In genomic region chr9:67726213-67726988, GRCh38 we compare ENCODE assay signal across 8 cellular contexts.
DNase-seq lines count a peak whose midpoint lies in the region; ATAC-seq and TF ChIP-seq lines count a peak whose summit lies in the region.
"Not testable (repeated sequence)": the region's sequence is repeated elsewhere in the genome, so short reads cannot be mapped to it uniquely, and the experiment has no call there.

No MANE protein-coding gene starts in this region.

- not testable (repeated sequence) for H3K4me1 ChIP-seq in CD8-positive, alpha-beta memory T cell (ENCODE audit: insufficient read depth, low read length); SJCRH30

- H3K9me3 ChIP-seq in CD8-positive, alpha-beta memory T cell (ENCODE audit: low read length); SJCRH30 (replicated peaks): not testable (repeated sequence)

- not testable (repeated sequence) for H3K27me3 Mint-ChIP-seq in CD8-positive, alpha-beta memory T cell; activated T-helper 1 cell treated with anti-CD3 and anti-CD28 coated beads, Interleukin-12 subunit alpha, Interleukin-12 subunit beta, Interleukin-2, Interleukin-4 antibody, amounts not matched to agents 30 ng/mL and 10 ng/mL and 1 ng/mL, durations not matched to agents 14 hours and 24 hours and 36 hours (ENCODE audit: insufficient read depth)

- ATAC-seq in GM19467 (IDR thresholded peaks at IDR 0.05; ENCODE audit: unreplicated experiment) (peak; percentile 72), HG02943 (IDR thresholded peaks at IDR 0.05; ENCODE audit: low read depth, unreplicated experiment) (peak; percentile 71)

- CTCF ChIA-PET in CD8-positive, alpha-beta memory T cell (lab: Charles Lee): not testable (repeated sequence)

- H3K36me3 ChIP-seq in CD8-positive, alpha-beta memory T cell (ENCODE audit: insufficient read depth, low read length); SJCRH30: not testable (repeated sequence)

- not testable (repeated sequence) for H3K4me1 Mint-ChIP-seq in CD8-positive, alpha-beta memory T cell; activated T-helper 1 cell treated with anti-CD3 and anti-CD28 coated beads, Interleukin-12 subunit alpha, Interleukin-12 subunit beta, Interleukin-2, Interleukin-4 antibody, amounts not matched to agents 30 ng/mL and 10 ng/mL and 1 ng/mL, durations not matched to agents 14 hours and 24 hours and 36 hours (ENCODE audit: low read depth)

- peak overlapping the region in 5 of 7 donors; percentile 31 to 84 (median 72) for H3K4me3 Mint-ChIP-seq in CD8-positive, alpha-beta memory T cell
- peak overlapping the region; percentile 45 for H3K4me3 Mint-ChIP-seq in activated T-helper 1 cell treated with anti-CD3 and anti-CD28 coated beads, Interleukin-12 subunit alpha, Interleukin-12 subunit beta, Interleukin-2, Interleukin-4 antibody, amounts not matched to agents 30 ng/mL and 10 ng/mL and 1 ng/mL, durations not matched to agents 14 hours and 24 hours and 36 hours

- not testable (repeated sequence) for H3K9me3 Mint-ChIP-seq in CD8-positive, alpha-beta memory T cell; activated T-helper 1 cell treated with anti-CD3 and anti-CD28 coated beads, Interleukin-12 subunit alpha, Interleukin-12 subunit beta, Interleukin-2, Interleukin-4 antibody, amounts not matched to agents 30 ng/mL and 10 ng/mL and 1 ng/mL, durations not matched to agents 14 hours and 24 hours and 36 hours

- intact Hi-C loops in activated T-helper 1 cell treated with anti-CD3 and anti-CD28 coated beads, Interleukin-12 subunit alpha, Interleukin-12 subunit beta, Interleukin-2, Interleukin-4 antibody, amounts not matched to agents 30 ng/mL and 10 ng/mL and 1 ng/mL, durations not matched to agents 14 hours and 24 hours and 36 hours (cut with micrococcal nuclease); dorsolateral prefrontal cortex (cut with DNase I); lower leg skin (cut with DNase I; ENCODE audit: low total_unique reads): not testable (repeated sequence)

- not testable (repeated sequence) for H3K27ac ChIP-seq in CD8-positive, alpha-beta memory T cell (ENCODE audit: low read depth, low read length); SJCRH30
- H3K27ac ChIP-seq in dorsolateral prefrontal cortex: peak overlapping the region in 1 of 59 donors; percentile 78

- POLR2A ChIA-PET in CD8-positive, alpha-beta memory T cell (lab: Charles Lee): not testable (repeated sequence)

- DNase-seq in CD8-positive, alpha-beta memory T cell: peak in 4 of 5 donors; percentile 1 to 64 (median 54)
- not testable (repeated sequence) for DNase-seq in SJCRH30
- DNase-seq in activated T-helper 1 cell treated with anti-CD3 and anti-CD28 coated beads, Interleukin-12 subunit alpha, Interleukin-12 subunit beta, Interleukin-2, Interleukin-4 antibody, amounts not matched to agents 30 ng/mL and 10 ng/mL and 1 ng/mL, durations not matched to agents 14 hours and 24 hours and 36 hours (ENCODE audit: low spot score): peak; percentile 14
- DNase-seq in dorsolateral prefrontal cortex: peak in 4 of 10 donors; percentile 12 to 47 (median 25)
- DNase-seq in lower leg skin (ENCODE audit: low spot score in 2 of 2): peak; percentile 10 to 68
- peak; percentile 13 to 21 for DNase-seq in stimulated activated CD4-positive, alpha-beta T cell treated with anti-CD3 and anti-CD28 coated beads, Interleukin-2, amount 100 ng/mL, for 24 hours

- H3K27ac Mint-ChIP-seq in CD8-positive, alpha-beta memory T cell: peak overlapping the region in 3 of 8 donors; percentile 33 to 89 (median 76)
- not testable (repeated sequence) for H3K27ac Mint-ChIP-seq in activated T-helper 1 cell treated with anti-CD3 and anti-CD28 coated beads, Interleukin-12 subunit alpha, Interleukin-12 subunit beta, Interleukin-2, Interleukin-4 antibody, amounts not matched to agents 30 ng/mL and 10 ng/mL and 1 ng/mL, durations not matched to agents 14 hours and 24 hours and 36 hours

- TF ChIP-seq POLR2A in lower leg skin (IDR thresholded peaks at IDR 0.05): not testable (repeated sequence)

- not testable (repeated sequence) for TF ChIP-seq CTCF in dorsolateral prefrontal cortex (IDR thresholded peaks at IDR 0.05 in 54 of 56, conservative IDR thresholded peaks at IDR 0.05 in 2 of 56; ENCODE audit: low read depth in 1 of 56, partially characterized antibody in 56 of 56); lower leg skin (IDR thresholded peaks at IDR 0.05)

- not testable (repeated sequence) for H3K4me3 ChIP-seq in CD8-positive, alpha-beta memory T cell (ENCODE audit: low read length); lower leg skin (ENCODE audit: low read depth, poor library complexity, severe bottlenecking)
- H3K4me3 ChIP-seq in SJCRH30: peak overlapping the region; percentile 35
- peak overlapping the region in 37 of 59 donors; percentile 10 to 61 (median 43) for H3K4me3 ChIP-seq in dorsolateral prefrontal cortex

- WGBS in lower leg skin, 2 donors: no CpG with 5 or more reads among the region's 58 CpGs

- not testable (repeated sequence) for H3K36me3 Mint-ChIP-seq in CD8-positive, alpha-beta memory T cell; activated T-helper 1 cell treated with anti-CD3 and anti-CD28 coated beads, Interleukin-12 subunit alpha, Interleukin-12 subunit beta, Interleukin-2, Interleukin-4 antibody, amounts not matched to agents 30 ng/mL and 10 ng/mL and 1 ng/mL, durations not matched to agents 14 hours and 24 hours and 36 hours (ENCODE audit: low read depth)

- H3K27me3 ChIP-seq in CD8-positive, alpha-beta memory T cell (ENCODE audit: insufficient read depth, low read length, poor library complexity, severe bottlenecking); SJCRH30; dorsolateral prefrontal cortex: not testable (repeated sequence)
